In the genomic region with DNA sequence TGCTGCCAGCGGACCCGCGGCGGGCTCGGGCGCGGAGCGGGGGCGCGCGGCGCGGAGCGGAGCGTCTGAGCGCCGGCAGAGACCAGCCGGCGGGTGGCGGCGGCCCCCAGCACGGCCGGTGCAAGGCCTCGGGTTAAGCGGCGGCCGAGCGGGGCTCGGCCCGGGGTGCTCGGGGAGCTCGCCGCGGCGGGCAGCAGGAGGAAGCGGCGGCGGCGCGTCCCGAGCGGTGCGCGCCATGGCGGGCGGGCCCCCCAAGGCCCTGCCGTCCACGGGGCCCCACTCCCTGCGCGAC, we compare ENCODE assay signal across 1 cellular context.
TF ChIP-seq lines count a peak whose summit lies in the region.

No MANE protein-coding gene starts in this region.

TF ChIP-seq in H1, 55 proteins besides CTCF, POLR2A, EP300 and RAD21:
- TF ChIP-seq PHF8 (conservative IDR thresholded peaks at IDR 0.05; ENCODE audit: low read depth, low read length) (0 out of 2 replicates have a peak, but pooled peaks have one; percentile 35), KDM4A (IDR thresholded peaks at IDR 0.05; ENCODE audit: low read depth, low read length, severe bottlenecking) (peak; percentile 57), CREB1 (IDR thresholded peaks at IDR 0.05) (no peak), RBBP5 (IDR thresholded peaks at IDR 0.05; ENCODE audit: borderline replicate concordance, low read depth, low read length) (0 out of 2 replicates have a peak, but pooled peaks have one; percentile 14)
- TF ChIP-seq, protein P1, sequence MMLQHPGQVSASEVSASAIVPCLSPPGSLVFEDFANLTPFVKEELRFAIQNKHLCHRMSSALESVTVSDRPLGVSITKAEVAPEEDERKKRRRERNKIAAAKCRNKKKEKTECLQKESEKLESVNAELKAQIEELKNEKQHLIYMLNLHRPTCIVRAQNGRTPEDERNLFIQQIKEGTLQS (IDR thresholded peaks at IDR 0.05; ENCODE audit: insufficient read depth, low read depth, low read length): no peak
